12 cellular contexts compared by ENCODE assay signal in genomic region chr7:69889338-69890080, GRCh38.
DNase-seq lines count a peak whose midpoint lies in the region; ATAC-seq and TF ChIP-seq lines count a peak whose summit lies in the region.
"Had no signal": no experiment of that assay in that cellular context is flagged by ENCODE, and none has a peak within 500 bp of the region (broad histone marks: within the 10 kb centered on the region; RNA-seq: fewer than 3 reads in every experiment).

No MANE protein-coding gene starts in this region.

- H3K9ac ChIP-seq in DND-41 (ENCODE audit: low read depth, low read length) = no peak overlapping the region

- H3K36me3 ChIP-seq in DND-41 (ENCODE audit: insufficient read depth, low read length) (no peaks in the 10 kb centered on the region), adrenal gland (replicated peaks in 1 of 2) (no peaks in the 10 kb centered on the region)
- H3K36me3 ChIP-seq: gastrocnemius medialis had no signal

- ATAC-seq in DND-41 (ENCODE audit: insufficient read depth, low read depth) = peak; percentile 52; the same call in 2 of the 3 replicates
- peak; percentile 75 for ATAC-seq in GM19452 (IDR thresholded peaks at IDR 0.05; ENCODE audit: unreplicated experiment)
- ATAC-seq in HG03342 (IDR thresholded peaks at IDR 0.05; ENCODE audit: unreplicated experiment) = peak; percentile 75
- no peak for ATAC-seq in SK-N-SH treated with all-trans-retinoic acid at 6 μM for 48 hours
- no peak for ATAC-seq in GM21515 (IDR thresholded peaks at IDR 0.05; ENCODE audit: unreplicated experiment)
- ATAC-seq in HG03097 (IDR thresholded peaks at IDR 0.05; ENCODE audit: low FRiP score, unreplicated experiment) = no peak
- no peak for ATAC-seq in stimulated activated effector memory CD8-positive, alpha-beta T cell treated with anti-CD3 and anti-CD28 coated beads, Interleukin-12 subunit alpha, Interleukin-12 subunit beta, amount 100 ng/mL, for 72 hours
- ATAC-seq: gastrocnemius medialis had no signal

- DNase-seq in DND-41 (no peak), adrenal gland (no peak)
- DNase-seq in stimulated activated effector memory CD8-positive, alpha-beta T cell treated with anti-CD3 and anti-CD28 coated beads, Interleukin-12 subunit alpha, Interleukin-12 subunit beta, amount 100 ng/mL, for 72 hours (ENCODE audit: low spot score in 2 of 2) = no peak
- DNase-seq: EL; gastrocnemius medialis; left ventricle myocardium superior; stimulated activated naive CD4-positive, alpha-beta T cell had no signal

- no peak overlapping the region for H3K4me3 ChIP-seq in DND-41 (ENCODE audit: low read depth in 1 of 2, low read length in 2 of 2)
- H3K4me3 ChIP-seq in adrenal gland = no peak overlapping the region
- H3K4me3 ChIP-seq: gastrocnemius medialis had no signal

- no peak overlapping the region for H3K4me2 ChIP-seq in DND-41 (ENCODE audit: insufficient read depth, low read length)

- TF ChIP-seq CTCF in DND-41 (IDR thresholded peaks at IDR 0.05; ENCODE audit: borderline replicate concordance, extremely low read depth, low read length, poor library complexity, severe bottlenecking) (no peak), adrenal gland (IDR thresholded peaks at IDR 0.05) (no peak)

- no peaks in the 10 kb centered on the region for H3K27me3 ChIP-seq in DND-41 (ENCODE audit: insufficient read depth, low read length, poor library complexity)
- no peaks in the 10 kb centered on the region for H3K27me3 ChIP-seq in adrenal gland
- H3K27me3 ChIP-seq: gastrocnemius medialis had no signal

- H3K79me2 ChIP-seq in DND-41 (ENCODE audit: insufficient read depth, low read length) = peaks cover 35% of the 10 kb centered on the region

- no peak for TF ChIP-seq POLR2A in adrenal gland (IDR thresholded peaks at IDR 0.05)

- no peak overlapping the region for H2AFZ ChIP-seq in DND-41 (ENCODE audit: low read depth, low read length)

- H3K27ac ChIP-seq in DND-41 (ENCODE audit: low read length) (no peak overlapping the region), adrenal gland (no peak overlapping the region)
- H3K27ac ChIP-seq: gastrocnemius medialis had no signal

- H3K4me3 Mint-ChIP-seq in stimulated activated effector memory CD8-positive, alpha-beta T cell treated with anti-CD3 and anti-CD28 coated beads, Interleukin-12 subunit alpha, Interleukin-12 subunit beta, amount 100 ng/mL, for 72 hours = no peak overlapping the region

- no peaks in the 10 kb centered on the region for H3K9me3 ChIP-seq in DND-41 (ENCODE audit: insufficient read depth, low read length, severe bottlenecking)
- no peaks in the 10 kb centered on the region for H3K9me3 ChIP-seq in adrenal gland (replicated peaks in 1 of 3)
- H3K9me3 ChIP-seq: gastrocnemius medialis had no signal

- no peaks in the 10 kb centered on the region for H3K36me3 Mint-ChIP-seq in stimulated activated effector memory CD8-positive, alpha-beta T cell treated with anti-CD3 and anti-CD28 coated beads, Interleukin-12 subunit alpha, Interleukin-12 subunit beta, amount 100 ng/mL, for 72 hours

- no peak overlapping the region for H3K27ac Mint-ChIP-seq in stimulated activated effector memory CD8-positive, alpha-beta T cell treated with anti-CD3 and anti-CD28 coated beads, Interleukin-12 subunit alpha, Interleukin-12 subunit beta, amount 100 ng/mL, for 72 hours

- WGBS in adrenal gland, 4 donors = 88 to 93% (median 91%) methylated on average over 8 of the region's 8 CpGs

- H3K4me1 ChIP-seq in DND-41 (ENCODE audit: insufficient read depth, low read length) = peaks cover 10% of the 10 kb centered on the region; the same call in 1 of the 2 replicates
- H3K4me1 ChIP-seq in adrenal gland (replicated peaks in 1 of 2) = peaks cover 0 to 3% of the 10 kb centered on the region in 2 donors

- H4K20me1 ChIP-seq in DND-41 (ENCODE audit: insufficient read depth, low read length) = 0 out of 2 replicates have a peak, but pooled peaks cover 4% of the 10 kb centered on the region

- H3K4me1 Mint-ChIP-seq in stimulated activated effector memory CD8-positive, alpha-beta T cell treated with anti-CD3 and anti-CD28 coated beads, Interleukin-12 subunit alpha, Interleukin-12 subunit beta, amount 100 ng/mL, for 72 hours = no peaks in the 10 kb centered on the region

- intact Hi-C loops in adrenal gland (cut with DNase I) = no loop called here

- no peaks in the 10 kb centered on the region for H3K9me3 Mint-ChIP-seq in stimulated activated effector memory CD8-positive, alpha-beta T cell treated with anti-CD3 and anti-CD28 coated beads, Interleukin-12 subunit alpha, Interleukin-12 subunit beta, amount 100 ng/mL, for 72 hours

TF ChIP-seq in SK-N-SH treated with all-trans-retinoic acid at 6 μM for 48 hours, 23 proteins besides CTCF, POLR2A, EP300 and RAD21:
- no peak for TF ChIP-seq ZFP3 (CRISPR knock-in tag; IDR thresholded peaks at IDR 0.05)
- no peak for TF ChIP-seq ZNF565 (CRISPR knock-in tag; conservative IDR thresholded peaks at IDR 0.05; ENCODE audit: low read depth)
- TF ChIP-seq ZNF8 (CRISPR knock-in tag; IDR thresholded peaks at IDR 0.05) = no peak
- TF ChIP-seq, protein P1, sequence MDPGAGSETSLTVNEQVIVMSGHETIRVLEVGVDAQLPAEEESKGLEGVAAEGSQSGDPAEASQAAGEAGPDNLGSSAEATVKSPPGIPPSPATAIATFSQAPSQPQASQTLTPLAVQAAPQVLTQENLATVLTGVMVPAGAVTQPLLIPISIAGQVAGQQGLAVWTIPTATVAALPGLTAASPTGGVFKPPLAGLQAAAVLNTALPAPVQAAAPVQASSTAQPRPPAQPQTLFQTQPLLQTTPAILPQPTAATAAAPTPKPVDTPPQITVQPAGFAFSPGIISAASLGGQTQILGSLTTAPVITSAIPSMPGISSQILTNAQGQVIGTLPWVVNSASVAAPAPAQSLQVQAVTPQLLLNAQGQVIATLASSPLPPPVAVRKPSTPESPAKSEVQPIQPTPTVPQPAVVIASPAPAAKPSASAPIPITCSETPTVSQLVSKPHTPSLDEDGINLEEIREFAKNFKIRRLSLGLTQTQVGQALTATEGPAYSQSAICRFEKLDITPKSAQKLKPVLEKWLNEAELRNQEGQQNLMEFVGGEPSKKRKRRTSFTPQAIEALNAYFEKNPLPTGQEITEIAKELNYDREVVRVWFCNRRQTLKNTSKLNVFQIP (CRISPR knock-in tag; IDR thresholded peaks at IDR 0.05; ENCODE audit: borderline replicate concordance, low read depth) = no peak
- no peak for TF ChIP-seq OSR1 (CRISPR knock-in tag; IDR thresholded peaks at IDR 0.05)
- TF ChIP-seq RARB (CRISPR knock-in tag; IDR thresholded peaks at IDR 0.05) = no peak
- TF ChIP-seq PPARA (CRISPR knock-in tag; IDR thresholded peaks at IDR 0.05; ENCODE audit: borderline replicate concordance) = no peak
- TF ChIP-seq TCF4 (CRISPR knock-in tag; IDR thresholded peaks at IDR 0.05; ENCODE audit: borderline replicate concordance) = 0 out of 2 replicates have a peak, but pooled peaks have one; percentile 24
- no peak for TF ChIP-seq SNAI2 (CRISPR knock-in tag; IDR thresholded peaks at IDR 0.05)

Comparison
In these comparisons a context has a peak if more than half of its experiments do, and no peak if none do; other contexts are left out.
1. ATAC-seq: peak in DND-41 (single experiment), GM19452 (single experiment) and HG03342 (single experiment); none in SK-N-SH treated with all-trans-retinoic acid at 6 μM for 48 hours (single experiment), GM21515 (single experiment), HG03097 (single experiment) and stimulated activated effector memory CD8-positive, alpha-beta T cell treated with anti-CD3 and anti-CD28 coated beads, Interleukin-12 subunit alpha, Interleukin-12 subunit beta, amount 100 ng/mL, for 72 hours (single experiment).